In genomic region chr6:34352305-34352937, GRCh38 we compare ENCODE assay signal across 22 cellular contexts. TPM values are rescaled to one million over a fixed set of nuclear protein-coding genes. Genes with fewer than 3 reads are reported as not detected.
DNase-seq lines count a peak whose midpoint lies in the region; ATAC-seq and TF ChIP-seq lines count a peak whose summit lies in the region.
"Had no signal": no experiment of that assay in that cellular context is flagged by ENCODE, and none has a peak within 500 bp of the region (broad histone marks: within the 10 kb centered on the region; RNA-seq: fewer than 3 reads in every experiment).

No MANE protein-coding gene starts in this region.

- no peak overlapping the region for H3K4me3 Mint-ChIP-seq in Calu3 (ENCODE audit: low read depth, unreplicated experiment)
- no peak overlapping the region for H3K4me3 Mint-ChIP-seq in effector memory CD8-positive, alpha-beta T cell
- H3K4me3 Mint-ChIP-seq: activated naive CD8-positive, alpha-beta T cell treated with anti-CD3 and anti-CD28 coated beads for 36 hours; activated T-cell treated with anti-CD3 and anti-CD28 coated beads, Interleukin-2, amount 50 U/mL, for 4 hours; nephron had no signal

- no peak overlapping the region for H2AFZ ChIP-seq in KMS-11 (ENCODE audit: low read depth)

- no peak for ATAC-seq in GM21786 (IDR thresholded peaks at IDR 0.05; ENCODE audit: unreplicated experiment)
- ATAC-seq in effector memory CD8-positive, alpha-beta T cell (replicated peaks): no peak
- ATAC-seq: activated T-cell treated with anti-CD3 and anti-CD28 coated beads, Interleukin-2, amount 50 U/mL, for 4 hours; lower lobe of right lung had no signal

- peaks cover 20% of the 10 kb centered on the region for H3K4me1 Mint-ChIP-seq in Calu3 (ENCODE audit: low read depth, unreplicated experiment)
- peaks cover under 1 to 10% of the 10 kb centered on the region in 2 donors for H3K4me1 Mint-ChIP-seq in effector memory CD8-positive, alpha-beta T cell (ENCODE audit: low read depth in 2 of 2)

- H3K4me3 ChIP-seq in DOHH2 (ENCODE audit: low read length): no peak overlapping the region
- no peak overlapping the region for H3K4me3 ChIP-seq in KMS-11 (IDR thresholded peaks at IDR 0.05; ENCODE audit: insufficient read depth, low read depth, low read length)
- H3K4me3 ChIP-seq in choroid plexus epithelial cell (ENCODE audit: low read depth, low read length): no peak overlapping the region
- H3K4me3 ChIP-seq: lower lobe of right lung, Peyer's patch had no signal

- H3K79me2 ChIP-seq in DOHH2 (ENCODE audit: control insufficient read depth, low read length): peaks cover 73% of the 10 kb centered on the region
- H3K79me2 ChIP-seq in KMS-11 (ENCODE audit: insufficient read depth, low read depth): peaks cover 59% of the 10 kb centered on the region

- peaks cover 7% of the 10 kb centered on the region; the same call in 1 of the 2 replicates for H4K20me1 ChIP-seq in DOHH2 (ENCODE audit: control insufficient read depth, insufficient read depth, low read depth, low read length)
- H4K20me1 ChIP-seq in KMS-11 (ENCODE audit: insufficient read depth): peaks cover 8% of the 10 kb centered on the region; the same call in 1 of the 2 replicates

- peaks cover 5% of the 10 kb centered on the region for H3K36me3 Mint-ChIP-seq in Calu3 (ENCODE audit: insufficient read depth, unreplicated experiment)
- H3K36me3 Mint-ChIP-seq in effector memory CD8-positive, alpha-beta T cell (ENCODE audit: insufficient read depth): peaks cover 8% of the 10 kb centered on the region
- H3K36me3 Mint-ChIP-seq: activated naive CD8-positive, alpha-beta T cell treated with anti-CD3 and anti-CD28 coated beads for 36 hours had no signal

- no peaks in the 10 kb centered on the region for H3K27me3 ChIP-seq in DOHH2 (ENCODE audit: control insufficient read depth, low read length)
- no peaks in the 10 kb centered on the region for H3K27me3 ChIP-seq in KMS-11 (ENCODE audit: insufficient read depth, low read depth)
- H3K27me3 ChIP-seq: BE2C, Peyer's patch had no signal

- BruUV-seq in Calu3 (replicated peaks; lab: Mats Ljungman, UMichigan): no TSS peak

- CTCF ChIA-PET in Calu3 (lab: Charles Lee): interaction anchor here (0.6 to 1.1 kb wide), 2 partner anchors 22 to 38 kb away, joined by 3 read pairs; no protein-coding TSS in a partner anchor

- H3K4me2 ChIP-seq in DOHH2 (ENCODE audit: low read length) (peak overlapping the region; percentile 39), KMS-11 (peak overlapping the region; percentile 13; the same call in 1 of the 2 replicates)
- H3K4me2 ChIP-seq: SK-N-SH had no signal

- TF ChIP-seq CTCF in DOHH2 (IDR thresholded peaks at IDR 0.05; ENCODE audit: low read depth, low read length, poor library complexity, severe bottlenecking) (no peak), KMS-11 (conservative IDR thresholded peaks at IDR 0.05; ENCODE audit: low read depth, low read length) (no peak), choroid plexus epithelial cell (conservative IDR thresholded peaks at IDR 0.05; ENCODE audit: low read depth, low read length) (no peak), Calu3 (IDR thresholded peaks at IDR 0.05; ENCODE audit: unreplicated experiment) (no peak)

- H3K9ac ChIP-seq in KMS-11: no peak overlapping the region
- H3K9ac ChIP-seq: SK-N-SH had no signal

- DNase-seq in choroid plexus epithelial cell (ENCODE audit: low read depth): peak; percentile 36
- DNase-seq in myocyte (ENCODE audit: low read depth): peak; percentile 45
- DNase-seq in midbrain (lab: John Stamatoyannopoulos, UW): no peak
- no peak for DNase-seq in Calu3
- no peak for DNase-seq in effector memory CD8-positive, alpha-beta T cell
- DNase-seq: activated CD4-positive, alpha-beta T cell treated with anti-CD3 and anti-CD28 coated beads, Interleukin-2, amount 50 U/mL, for 4 hours; activated naive CD8-positive, alpha-beta T cell treated with anti-CD3 and anti-CD28 coated beads for 36 hours; activated T-cell treated with anti-CD3 and anti-CD28 coated beads, Interleukin-2, amount 50 U/mL, for 4 hours; BE2C; caudate nucleus; DMS 273 treated with DMSO at 0.1 percent for 48 hours; effector memory CD4-positive, alpha-beta T cell; lower lobe of right lung; NCI-H748 treated with DMSO at 0.1 percent for 48 hours; Peyer's patch; retina; SK-N-SH; substantia nigra had no signal

- intact Hi-C loops in Calu3 (cut with micrococcal nuclease; ENCODE audit: unreplicated experiment): no loop called here

- no peaks in the 10 kb centered on the region for H3K9me2 ChIP-seq in DOHH2 (replicated peaks; ENCODE audit: control insufficient read depth, low read length)
- H3K9me2 ChIP-seq: SK-N-SH had no signal

- H3K9me3 Mint-ChIP-seq in Calu3 (ENCODE audit: low read depth, unreplicated experiment): no peaks in the 10 kb centered on the region
- H3K9me3 Mint-ChIP-seq in effector memory CD8-positive, alpha-beta T cell: no peaks in the 10 kb centered on the region
- H3K9me3 Mint-ChIP-seq: activated naive CD8-positive, alpha-beta T cell treated with anti-CD3 and anti-CD28 coated beads for 36 hours; activated T-cell treated with anti-CD3 and anti-CD28 coated beads, Interleukin-2, amount 50 U/mL, for 4 hours; nephron had no signal

- no peaks in the 10 kb centered on the region for H3K27me3 Mint-ChIP-seq in Calu3 (ENCODE audit: unreplicated experiment)
- no peaks in the 10 kb centered on the region for H3K27me3 Mint-ChIP-seq in effector memory CD8-positive, alpha-beta T cell
- H3K27me3 Mint-ChIP-seq: activated naive CD8-positive, alpha-beta T cell treated with anti-CD3 and anti-CD28 coated beads for 36 hours had no signal

- no peaks in the 10 kb centered on the region for H3K36me3 ChIP-seq in DOHH2 (ENCODE audit: control insufficient read depth, low read length)
- no peaks in the 10 kb centered on the region for H3K36me3 ChIP-seq in KMS-11 (ENCODE audit: insufficient read depth)
- H3K36me3 ChIP-seq: BE2C, lower lobe of right lung, Peyer's patch had no signal

- H3K4me1 ChIP-seq in DOHH2 (ENCODE audit: control insufficient read depth, low read length) (peaks cover 24% of the 10 kb centered on the region), KMS-11 (ENCODE audit: low read depth, poor library complexity, severe bottlenecking) (peaks cover 39% of the 10 kb centered on the region)
- H3K4me1 ChIP-seq: Peyer's patch had no signal

- no peaks in the 10 kb centered on the region for H3K9me3 ChIP-seq in DOHH2 (ENCODE audit: control insufficient read depth, insufficient read depth, low read length)
- H3K9me3 ChIP-seq: BE2C, lower lobe of right lung, Peyer's patch, SK-N-SH had no signal

- 0 out of 2 replicates have a peak, but pooled peaks cover 2% of the 10 kb centered on the region for H3F3A ChIP-seq in DOHH2 (ENCODE audit: control insufficient read depth, insufficient read depth)

- H3K27ac ChIP-seq in DOHH2 (ENCODE audit: low read depth, low read length) (no peak overlapping the region), KMS-11 (no peak overlapping the region)
- H3K27ac ChIP-seq: lower lobe of right lung, Peyer's patch had no signal

- H3K27ac Mint-ChIP-seq in Calu3 (ENCODE audit: unreplicated experiment): no peak overlapping the region
- H3K27ac Mint-ChIP-seq in effector memory CD8-positive, alpha-beta T cell: no peak overlapping the region
- H3K27ac Mint-ChIP-seq: activated naive CD8-positive, alpha-beta T cell treated with anti-CD3 and anti-CD28 coated beads for 36 hours had no signal

RNA-seq across cellular contexts. Expression of gene NUDT3, which starts 40.0 kb away (rescaled TPM):
- total RNA-seq in myocyte: 39.6 and 45.9 TPM in 2 replicates
- polyA plus RNA-seq in myocyte (2012): 8.9 TPM
- 43.9 and 48.4 TPM in 2 replicates for total RNA-seq in Calu3 (2022)

Comparison
In these comparisons a context has a peak if more than half of its experiments do, and no peak if none do; other contexts are left out.
1. DNase-seq: peak in choroid plexus epithelial cell (single experiment) and myocyte (single experiment); none in midbrain (single experiment), Calu3 (single experiment) and effector memory CD8-positive, alpha-beta T cell (0 of 3).